10 cellular contexts compared by ENCODE assay signal in the genomic region with DNA sequence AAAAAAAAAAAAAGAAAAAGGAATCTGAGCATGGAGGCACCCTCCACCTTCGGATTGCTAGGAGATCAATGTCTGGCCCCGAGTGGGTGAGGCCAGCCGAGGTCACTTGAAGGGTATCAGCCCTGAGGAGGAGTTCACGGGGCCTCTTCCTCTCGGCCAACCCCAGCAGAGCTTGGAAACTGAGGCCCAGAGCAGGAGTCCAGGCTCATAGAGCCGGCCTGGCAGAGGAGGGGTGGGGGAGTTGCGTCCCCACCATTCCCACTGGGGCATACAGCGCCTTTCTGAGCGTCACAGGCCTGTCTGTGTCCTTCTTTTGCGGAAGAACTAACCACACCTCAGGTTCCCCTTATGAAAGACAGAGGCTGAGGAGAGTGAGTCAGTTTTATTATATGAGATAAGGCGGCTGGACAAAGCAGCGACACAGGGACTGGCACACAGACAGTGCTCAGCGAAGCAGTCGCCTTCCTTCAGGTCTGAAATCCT. TPM values are rescaled to one million over a fixed set of nuclear protein-coding genes. Genes with fewer than 3 reads are reported as not detected.
DNase-seq lines count a peak whose midpoint lies in the region; ATAC-seq and TF ChIP-seq lines count a peak whose summit lies in the region.
"Had no signal": no experiment of that assay in that cellular context is flagged by ENCODE, and none has a peak within 500 bp of the region (broad histone marks: within the 10 kb centered on the region; RNA-seq: fewer than 3 reads in every experiment).

No MANE protein-coding gene starts in this region.

- TF ChIP-seq CTCF in PC-9 (conservative IDR thresholded peaks at IDR 0.05) (no peak), endothelial cell (IDR thresholded peaks at IDR 0.05; ENCODE audit: unreplicated experiment) (no peak), natural killer cell (IDR thresholded peaks at IDR 0.05) (no peak)

- H3K36me3 Mint-ChIP-seq in endothelial cell (ENCODE audit: low read depth, unreplicated experiment) (no peaks in the 10 kb centered on the region), natural killer cell (no peaks in the 10 kb centered on the region)
- H3K36me3 Mint-ChIP-seq in activated CD4-positive, alpha-beta memory T cell treated with anti-CD3 and anti-CD28 coated beads, Interleukin-2, amount 10 ng/mL, durations not matched to agents 7 days and 5 days (ENCODE audit: low read depth), result no peaks in the 10 kb centered on the region

- H2AFZ ChIP-seq in PC-9, result no peak overlapping the region

- no peaks in the 10 kb centered on the region for H3K9me3 ChIP-seq in PC-9 (ENCODE audit: insufficient read depth, low read depth)

- H3K4me1 Mint-ChIP-seq in endothelial cell (ENCODE audit: unreplicated experiment) (peaks cover 17% of the 10 kb centered on the region), natural killer cell (peaks cover 12 to 18% of the 10 kb centered on the region in 2 donors)
- peaks cover 13% of the 10 kb centered on the region for H3K4me1 Mint-ChIP-seq in activated CD4-positive, alpha-beta memory T cell treated with anti-CD3 and anti-CD28 coated beads, Interleukin-2, amount 10 ng/mL, durations not matched to agents 7 days and 5 days

- H4K20me1 ChIP-seq in PC-9 (ENCODE audit: insufficient read depth), result no peaks in the 10 kb centered on the region

- DNase-seq in EH (ENCODE audit: low read depth) (peak; percentile 54), PC-9 (peak in 1 of 2 experiments; percentile 88), endothelial cell (ENCODE audit: low spot score) (no peak), natural killer cell (no peak), SHP77 (lab: John Stamatoyannopoulos, UW) (no peak), NCI-H1048 (lab: John Stamatoyannopoulos, UW) (no peak)
- no peak for DNase-seq in stimulated activated CD4-positive, alpha-beta T cell treated with anti-CD3 and anti-CD28 coated beads, Interleukin-15, amount 100 ng/mL, for 24 hours
- DNase-seq in activated CD4-positive, alpha-beta memory T cell treated with anti-CD3 and anti-CD28 coated beads, Interleukin-2, amount 10 ng/mL, durations not matched to agents 7 days and 5 days, result no peak
- DNase-seq: activated naive CD4-positive, alpha-beta T cell treated with Interleukin-2 at 50 U/mL for 16 hours; glutamatergic neuron had no signal

- H3K27ac Mint-ChIP-seq in endothelial cell (ENCODE audit: unreplicated experiment), result peak overlapping the region; percentile 61
- no peak overlapping the region for H3K27ac Mint-ChIP-seq in natural killer cell
- H3K27ac Mint-ChIP-seq in activated CD4-positive, alpha-beta memory T cell treated with anti-CD3 and anti-CD28 coated beads, Interleukin-2, amount 10 ng/mL, durations not matched to agents 7 days and 5 days, result no peak overlapping the region

- no TSS peak for BruUV-seq in PC-9 (replicated peaks; lab: Mats Ljungman, UMichigan)

- H3K27me3 ChIP-seq in PC-9 (ENCODE audit: insufficient read depth, low read depth), result no peaks in the 10 kb centered on the region

- peak; percentile 24 to 59 (median 31) for ATAC-seq in natural killer cell

- H3K4me1 ChIP-seq in PC-9 (replicated peaks; ENCODE audit: insufficient read depth), result peaks cover 97% of the 10 kb centered on the region

- H3F3A ChIP-seq in PC-9 (ENCODE audit: insufficient read depth, low read depth), result peaks cover 30% of the 10 kb centered on the region

- POLR2A ChIA-PET in PC-9 (lab: Charles Lee; ENCODE audit: unreplicated experiment), result interaction anchor here (0.6 to 1.0 kb wide), 5 partner anchors 9 to 29 kb away, joined by 3 to 8 read pairs (median 5); no protein-coding TSS in a partner anchor
- POLR2A ChIA-PET in activated CD4-positive, alpha-beta memory T cell treated with anti-CD3 and anti-CD28 coated beads, Interleukin-2, amount 10 ng/mL, durations not matched to agents 7 days and 5 days (lab: Charles Lee), result no interaction called here

- H3K4me2 ChIP-seq in PC-9, result peak overlapping the region; percentile 65

- no peaks in the 10 kb centered on the region; the same call in 1 of the 2 replicates for H3K79me2 ChIP-seq in PC-9 (ENCODE audit: low read depth)

- H3K9me2 ChIP-seq in PC-9 (ENCODE audit: insufficient read depth), result no peaks in the 10 kb centered on the region

- H3K9me3 Mint-ChIP-seq in endothelial cell (ENCODE audit: unreplicated experiment) (no peaks in the 10 kb centered on the region), natural killer cell (no peaks in the 10 kb centered on the region)
- no peaks in the 10 kb centered on the region for H3K9me3 Mint-ChIP-seq in activated CD4-positive, alpha-beta memory T cell treated with anti-CD3 and anti-CD28 coated beads, Interleukin-2, amount 10 ng/mL, durations not matched to agents 7 days and 5 days

- H3K27ac ChIP-seq in PC-9, result peak overlapping the region; percentile 98

- no peaks in the 10 kb centered on the region for H3K36me3 ChIP-seq in PC-9 (ENCODE audit: low read depth)

- peaks cover 13% of the 10 kb centered on the region for H3K27me3 Mint-ChIP-seq in endothelial cell (ENCODE audit: unreplicated experiment)
- peaks cover 10 to 35% of the 10 kb centered on the region in 2 donors for H3K27me3 Mint-ChIP-seq in natural killer cell (ENCODE audit: low read depth in 2 of 2)
- H3K27me3 Mint-ChIP-seq in activated CD4-positive, alpha-beta memory T cell treated with anti-CD3 and anti-CD28 coated beads, Interleukin-2, amount 10 ng/mL, durations not matched to agents 7 days and 5 days, result peaks cover 10% of the 10 kb centered on the region

- CTCF ChIA-PET in PC-9 (lab: Charles Lee), result interaction anchor here (0.6 kb wide), 1 partner anchor 645 kb away, joined by 3 read pairs; no protein-coding TSS in a partner anchor
- CTCF ChIA-PET in activated CD4-positive, alpha-beta memory T cell treated with anti-CD3 and anti-CD28 coated beads, Interleukin-2, amount 10 ng/mL, durations not matched to agents 7 days and 5 days (lab: Charles Lee), result no interaction called here

- no peak overlapping the region for H3K4me3 Mint-ChIP-seq in endothelial cell (ENCODE audit: unreplicated experiment)
- H3K4me3 Mint-ChIP-seq in natural killer cell, result no peak overlapping the region
- H3K4me3 Mint-ChIP-seq in activated CD4-positive, alpha-beta memory T cell treated with anti-CD3 and anti-CD28 coated beads, Interleukin-2, amount 10 ng/mL, durations not matched to agents 7 days and 5 days, result no peak overlapping the region

- intact Hi-C loops in PC-9 (cut with micrococcal nuclease; ENCODE audit: unreplicated experiment), result loop anchor here (1.0 to 5.0 kb wide), 4 partner anchors 10 to 371 kb away; no protein-coding TSS in a partner anchor
- intact Hi-C loops in natural killer cell (cut with micrococcal nuclease), result no loop called here

- no peak overlapping the region for H3K4me3 ChIP-seq in PC-9

RNA-seq across cellular contexts. Expression of a gene that starts 17.1 kb away (rescaled TPM):
- 48.3 and 65.8 TPM in 2 replicates for total RNA-seq in PC-9 (2021)
- total RNA-seq in endothelial cell (ENCODE audit: unreplicated experiment), result 109 TPM
- total RNA-seq in natural killer cell, result under 1 TPM in 1 of 3 donors, not detected in 2; 0.13 TPM
- not detected for total RNA-seq in activated CD4-positive, alpha-beta memory T cell treated with anti-CD3 and anti-CD28 coated beads, Interleukin-2, amount 10 ng/mL, durations not matched to agents 7 days and 5 days

RNA-seq across cellular contexts. Expression of a gene that starts 39.4 kb away (rescaled TPM):
- total RNA-seq in PC-9 (2021) (38.5 and 44.3 TPM in 2 replicates), endothelial cell (ENCODE audit: unreplicated experiment) (14.0 TPM), natural killer cell (10 to 100 TPM; 14.6 to 18.9 (median 15.8) TPM)
- 1 to 10 TPM; 6.9 to 7.6 TPM for total RNA-seq in activated CD4-positive, alpha-beta memory T cell treated with anti-CD3 and anti-CD28 coated beads, Interleukin-2, amount 10 ng/mL, durations not matched to agents 7 days and 5 days

Comparison
In these comparisons a context has a peak if more than half of its experiments do, and no peak if none do; other contexts are left out.
1. RNA of a gene that starts 17.1 kb away (total RNA-seq): 109 TPM in endothelial cell (single experiment) and 48.3 to 65.8 TPM in PC-9; 0.13 TPM in natural killer cell and not detected in activated CD4-positive, alpha-beta memory T cell treated with anti-CD3 and anti-CD28 coated beads, Interleukin-2, amount 10 ng/mL, durations not matched to agents 7 days and 5 days; every median in the first group is over 10 times any median in the second.